Comparison of ENCODE assay signal across 1 cellular context in genomic region chr10:90846746-90847145, GRCh38.
TF ChIP-seq lines count a peak whose summit lies in the region.

No MANE protein-coding gene starts in this region.

TF ChIP-seq in IMR-90, 13 proteins besides CTCF, POLR2A, EP300 and RAD21 (continued from another document):
- TF ChIP-seq ELK1 (IDR thresholded peaks at IDR 0.05; ENCODE audit: borderline replicate concordance, low read depth, low read length) (no peak), NFE2L2 (IDR thresholded peaks at IDR 0.05; ENCODE audit: low read depth, low read length) (no peak)
